Comparison of ENCODE assay signal across 9 cellular contexts in genomic region chr9:105127863-105128220, GRCh38.
DNase-seq lines count a peak whose midpoint lies in the region; ATAC-seq and TF ChIP-seq lines count a peak whose summit lies in the region.
"Had no signal": no experiment of that assay in that cellular context is flagged by ENCODE, and none has a peak within 500 bp of the region (broad histone marks: within the 10 kb centered on the region; RNA-seq: fewer than 3 reads in every experiment).

No MANE protein-coding gene starts in this region.

- TF ChIP-seq POLR2A in lower leg skin (IDR thresholded peaks at IDR 0.05) = no peak

- peak overlapping the region; percentile 38 for H3K27ac ChIP-seq in hepatocyte
- no peak overlapping the region for H3K27ac ChIP-seq in SK-N-SH (ENCODE audit: low read depth in 2 of 2, low read length in 1 of 2)
- H3K27ac ChIP-seq: heart left ventricle had no signal

- H4K20me1 ChIP-seq in hepatocyte (ENCODE audit: insufficient read depth, poor library complexity, severe bottlenecking) = no peaks in the 10 kb centered on the region
- no peaks in the 10 kb centered on the region for H4K20me1 ChIP-seq in SK-N-SH (ENCODE audit: insufficient read depth)

- no peaks in the 10 kb centered on the region for H3K79me2 ChIP-seq in hepatocyte
- H3K79me2 ChIP-seq in SK-N-SH (ENCODE audit: insufficient read depth) = no peaks in the 10 kb centered on the region

- H3K27me3 Mint-ChIP-seq in activated CD4-positive, alpha-beta T cell treated with anti-CD3 and anti-CD28 coated beads, Interleukin-2, amount 10 ng/mL, durations not matched to agents 24 days and 14 days = peaks cover 20% of the 10 kb centered on the region

- DNase-seq in Daoy (ENCODE audit: low read depth) (peak; percentile 77), hepatocyte (ENCODE audit: low spot score) (no peak), SK-N-SH (no peak), HAP-1 (ENCODE audit: low spot score in 2 of 2) (no peak), lower leg skin (ENCODE audit: low spot score in 2 of 2) (no peak)
- peak; percentile 92 for DNase-seq in activated CD4-positive, alpha-beta T cell treated with anti-CD3 and anti-CD28 coated beads, Interleukin-2, amount 10 ng/mL, durations not matched to agents 24 days and 14 days

- TF ChIP-seq EP300 in SK-N-SH (IDR thresholded peaks at IDR 0.05; ENCODE audit: borderline replicate concordance in 1 of 2, low read depth in 1 of 2, low read length in 1 of 2) = no peak

- TF ChIP-seq RAD21 in SK-N-SH (IDR thresholded peaks at IDR 0.05; ENCODE audit: low read length) = no peak

- H3K36me3 ChIP-seq in hepatocyte (replicated peaks; ENCODE audit: insufficient read depth, low read depth) (no peaks in the 10 kb centered on the region), SK-N-SH (replicated peaks in 1 of 2; ENCODE audit: control insufficient read depth in 1 of 2, insufficient read depth in 2 of 2, low read length in 1 of 2) (no peaks in the 10 kb centered on the region), HAP-1 (replicated peaks) (no peaks in the 10 kb centered on the region)
- H3K36me3 ChIP-seq: heart left ventricle had no signal

- H2AFZ ChIP-seq in hepatocyte = no peak overlapping the region
- H2AFZ ChIP-seq in SK-N-SH (ENCODE audit: low read depth) = no peak overlapping the region

- H3K4me2 ChIP-seq in hepatocyte = no peak overlapping the region
- no peak overlapping the region for H3K4me2 ChIP-seq in SK-N-SH

- H3K27ac Mint-ChIP-seq in activated CD4-positive, alpha-beta T cell treated with anti-CD3 and anti-CD28 coated beads, Interleukin-2, amount 10 ng/mL, durations not matched to agents 24 days and 14 days = peak overlapping the region; percentile 35

- peak overlapping the region; percentile 28 for H3K4me3 Mint-ChIP-seq in activated CD4-positive, alpha-beta T cell treated with anti-CD3 and anti-CD28 coated beads, Interleukin-2, amount 10 ng/mL, durations not matched to agents 24 days and 14 days

- WGBS in hepatocyte (ENCODE audit: low lambda C conversion rate, missing lambda C conversion rate) = 74% methylated on average over 3 of the region's 3 CpGs
- WGBS in SK-N-SH (ENCODE audit: low lambda C conversion rate) = 100% methylated on average over 3 of the region's 3 CpGs
- WGBS in lower leg skin, 2 donors = 53 to 63% methylated on average over 3 of the region's 3 CpGs

- in situ Hi-C loops in HAP-1 (cut with MboI; ENCODE audit: low sequenced_read_pairs) = no loop called here

- CTCF ChIA-PET in SK-N-SH (lab: Yijun Ruan, JAX) = no interaction called here

- intact Hi-C loops in activated CD4-positive, alpha-beta T cell treated with anti-CD3 and anti-CD28 coated beads, Interleukin-2, amount 10 ng/mL, durations not matched to agents 24 days and 14 days (cut with micrococcal nuclease) = loop anchor here (10.0 kb wide), 1 partner anchor 133 kb away; no protein-coding TSS in a partner anchor
- intact Hi-C loops in lower leg skin (cut with DNase I; ENCODE audit: low total_unique reads) = no loop called here

- no peaks in the 10 kb centered on the region for H3K36me3 Mint-ChIP-seq in activated CD4-positive, alpha-beta T cell treated with anti-CD3 and anti-CD28 coated beads, Interleukin-2, amount 10 ng/mL, durations not matched to agents 24 days and 14 days (ENCODE audit: low read depth)

- POLR2A ChIA-PET in SK-N-SH (lab: Yijun Ruan, JAX) = no interaction called here

- H3K4me3 ChIP-seq in hepatocyte = no peak overlapping the region
- H3K4me3 ChIP-seq in SK-N-SH (ENCODE audit: low read depth in 2 of 2, low read length in 1 of 2) = no peak overlapping the region
- H3K4me3 ChIP-seq in HAP-1 = no peak overlapping the region
- no peak overlapping the region for H3K4me3 ChIP-seq in lower leg skin (ENCODE audit: low read depth, poor library complexity, severe bottlenecking)
- H3K4me3 ChIP-seq: heart left ventricle had no signal

- H3K9ac ChIP-seq in SK-N-SH = no peak overlapping the region

- no peaks in the 10 kb centered on the region for H3K9me3 Mint-ChIP-seq in activated CD4-positive, alpha-beta T cell treated with anti-CD3 and anti-CD28 coated beads, Interleukin-2, amount 10 ng/mL, durations not matched to agents 24 days and 14 days

- peaks cover 5% of the 10 kb centered on the region for H3K4me1 ChIP-seq in hepatocyte (ENCODE audit: insufficient read depth)
- peaks cover 0 to 18% of the 10 kb centered on the region in 2 experiments; a peak in 3 of 4 replicates for H3K4me1 ChIP-seq in SK-N-SH (ENCODE audit: control insufficient read depth in 1 of 2, insufficient read depth in 2 of 2, low read depth in 1 of 2, low read length in 1 of 2)
- H3K4me1 ChIP-seq in HAP-1 = no peaks in the 10 kb centered on the region

- TF ChIP-seq CTCF in hepatocyte (IDR thresholded peaks at IDR 0.05; ENCODE audit: poor library complexity) (no peak), SK-N-SH (IDR thresholded peaks at IDR 0.05) (no peak), lower leg skin (IDR thresholded peaks at IDR 0.05) (no peak)

- peaks cover 20% of the 10 kb centered on the region for H3F3A ChIP-seq in SK-N-SH (replicated peaks; ENCODE audit: insufficient read depth)

- H3K27me3 ChIP-seq in hepatocyte (no peaks in the 10 kb centered on the region), SK-N-SH (ENCODE audit: insufficient read depth) (no peaks in the 10 kb centered on the region), HAP-1 (ENCODE audit: low read depth) (no peaks in the 10 kb centered on the region)
- H3K27me3 ChIP-seq: heart left ventricle had no signal

- no peaks in the 10 kb centered on the region for H3K9me2 ChIP-seq in hepatocyte (replicated peaks; ENCODE audit: insufficient read depth)
- H3K9me2 ChIP-seq in SK-N-SH = no peaks in the 10 kb centered on the region

- peaks cover 22% of the 10 kb centered on the region for H3K4me1 Mint-ChIP-seq in activated CD4-positive, alpha-beta T cell treated with anti-CD3 and anti-CD28 coated beads, Interleukin-2, amount 10 ng/mL, durations not matched to agents 24 days and 14 days

- no peaks in the 10 kb centered on the region for H3K9me3 ChIP-seq in hepatocyte (ENCODE audit: low read depth)
- no peaks in the 10 kb centered on the region for H3K9me3 ChIP-seq in SK-N-SH
- no peaks in the 10 kb centered on the region for H3K9me3 ChIP-seq in HAP-1
- H3K9me3 ChIP-seq: heart left ventricle had no signal

- ATAC-seq in GM21360 (IDR thresholded peaks at IDR 0.05; ENCODE audit: unreplicated experiment) (peak; percentile 96), HG03558 (IDR thresholded peaks at IDR 0.05; ENCODE audit: extremely low read depth, unreplicated experiment) (peak; percentile 97)

TF ChIP-seq in SK-N-SH, 30 proteins besides CTCF, POLR2A, EP300 and RAD21:
- TF ChIP-seq SIN3A (IDR thresholded peaks at IDR 0.05; ENCODE audit: borderline replicate concordance, low read depth, low read length) (no peak), EZH2phosphoT487 (IDR thresholded peaks at IDR 0.05; ENCODE audit: borderline replicate concordance, low read depth) (no peak), USF2 (IDR thresholded peaks at IDR 0.05; ENCODE audit: borderline replicate concordance, low read depth, low read length) (no peak)
- TF ChIP-seq, protein P1, sequence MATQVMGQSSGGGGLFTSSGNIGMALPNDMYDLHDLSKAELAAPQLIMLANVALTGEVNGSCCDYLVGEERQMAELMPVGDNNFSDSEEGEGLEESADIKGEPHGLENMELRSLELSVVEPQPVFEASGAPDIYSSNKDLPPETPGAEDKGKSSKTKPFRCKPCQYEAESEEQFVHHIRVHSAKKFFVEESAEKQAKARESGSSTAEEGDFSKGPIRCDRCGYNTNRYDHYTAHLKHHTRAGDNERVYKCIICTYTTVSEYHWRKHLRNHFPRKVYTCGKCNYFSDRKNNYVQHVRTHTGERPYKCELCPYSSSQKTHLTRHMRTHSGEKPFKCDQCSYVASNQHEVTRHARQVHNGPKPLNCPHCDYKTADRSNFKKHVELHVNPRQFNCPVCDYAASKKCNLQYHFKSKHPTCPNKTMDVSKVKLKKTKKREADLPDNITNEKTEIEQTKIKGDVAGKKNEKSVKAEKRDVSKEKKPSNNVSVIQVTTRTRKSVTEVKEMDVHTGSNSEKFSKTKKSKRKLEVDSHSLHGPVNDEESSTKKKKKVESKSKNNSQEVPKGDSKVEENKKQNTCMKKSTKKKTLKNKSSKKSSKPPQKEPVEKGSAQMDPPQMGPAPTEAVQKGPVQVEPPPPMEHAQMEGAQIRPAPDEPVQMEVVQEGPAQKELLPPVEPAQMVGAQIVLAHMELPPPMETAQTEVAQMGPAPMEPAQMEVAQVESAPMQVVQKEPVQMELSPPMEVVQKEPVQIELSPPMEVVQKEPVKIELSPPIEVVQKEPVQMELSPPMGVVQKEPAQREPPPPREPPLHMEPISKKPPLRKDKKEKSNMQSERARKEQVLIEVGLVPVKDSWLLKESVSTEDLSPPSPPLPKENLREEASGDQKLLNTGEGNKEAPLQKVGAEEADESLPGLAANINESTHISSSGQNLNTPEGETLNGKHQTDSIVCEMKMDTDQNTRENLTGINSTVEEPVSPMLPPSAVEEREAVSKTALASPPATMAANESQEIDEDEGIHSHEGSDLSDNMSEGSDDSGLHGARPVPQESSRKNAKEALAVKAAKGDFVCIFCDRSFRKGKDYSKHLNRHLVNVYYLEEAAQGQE (IDR thresholded peaks at IDR 0.05; ENCODE audit: low read depth, low read length) = no peak
- TF ChIP-seq, protein P2, sequence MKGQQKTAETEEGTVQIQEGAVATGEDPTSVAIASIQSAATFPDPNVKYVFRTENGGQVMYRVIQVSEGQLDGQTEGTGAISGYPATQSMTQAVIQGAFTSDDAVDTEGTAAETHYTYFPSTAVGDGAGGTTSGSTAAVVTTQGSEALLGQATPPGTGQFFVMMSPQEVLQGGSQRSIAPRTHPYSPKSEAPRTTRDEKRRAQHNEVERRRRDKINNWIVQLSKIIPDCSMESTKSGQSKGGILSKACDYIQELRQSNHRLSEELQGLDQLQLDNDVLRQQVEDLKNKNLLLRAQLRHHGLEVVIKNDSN (IDR thresholded peaks at IDR 0.05; ENCODE audit: borderline replicate concordance, low read depth) = no peak
TF ChIP-seq in SK-N-SH: peak in this region for 0.

Comparison
In these comparisons a context has a peak if more than half of its experiments do, and no peak if none do; other contexts are left out.
1. DNase-seq: peak in Daoy (single experiment) and activated CD4-positive, alpha-beta T cell treated with anti-CD3 and anti-CD28 coated beads, Interleukin-2, amount 10 ng/mL, durations not matched to agents 24 days and 14 days (single experiment); none in hepatocyte (single experiment), SK-N-SH (single experiment), HAP-1 (0 of 2) and lower leg skin (0 of 2).